Comparison of ENCODE assay signal across 1 cellular context in genomic region chr1:223745731-223746130, GRCh38.
TF ChIP-seq lines count a peak whose summit lies in the region.

No MANE protein-coding gene starts in this region.

TF ChIP-seq in HEK293, 187 proteins besides CTCF, POLR2A, EP300 and RAD21 (continued from another document):
- no peak for TF ChIP-seq ZBTB44 (tag by site-specific recombination; IDR thresholded peaks at IDR 0.05)
